In the genomic region with DNA sequence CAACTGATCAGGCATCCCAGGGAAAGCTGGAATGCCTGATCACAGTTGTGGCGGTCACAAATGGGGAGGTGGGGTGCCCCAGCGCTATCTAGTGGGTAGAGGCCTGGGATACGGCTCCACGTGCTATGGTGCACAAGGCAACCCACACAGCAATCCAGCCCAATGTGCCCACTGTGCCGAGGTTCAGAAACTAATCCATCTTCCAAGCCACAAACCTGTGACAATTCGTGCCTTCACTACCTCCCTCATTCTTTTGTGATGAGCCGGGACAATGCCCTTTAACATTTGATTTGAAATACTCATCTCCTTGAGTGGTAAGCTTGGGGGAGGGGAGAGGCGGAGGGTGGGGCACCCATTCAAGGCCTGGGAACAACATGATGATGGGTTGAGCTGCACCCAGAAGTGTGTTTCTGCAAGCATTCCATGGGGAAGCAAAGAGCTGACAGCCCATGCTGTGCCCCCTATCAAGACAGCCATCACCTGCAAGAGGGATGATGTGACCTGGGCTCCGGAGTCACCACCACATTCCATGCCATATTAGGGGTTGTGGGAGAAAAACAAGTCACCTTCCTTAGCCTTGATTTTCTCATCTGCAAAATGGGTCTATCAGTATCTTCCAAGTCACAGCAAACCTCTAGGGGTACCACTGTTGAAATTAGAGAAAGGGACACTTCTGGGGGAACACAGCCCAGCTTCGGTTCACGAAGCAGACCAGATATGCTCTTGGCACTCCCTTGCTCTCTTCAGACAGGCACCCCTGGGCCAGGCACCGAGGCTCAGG, we compare ENCODE assay signal across 17 cellular contexts. TPM values are rescaled to one million over a fixed set of nuclear protein-coding genes. Genes with fewer than 3 reads are reported as not detected.
DNase-seq lines count a peak whose midpoint lies in the region; ATAC-seq, FAIRE-seq and TF ChIP-seq lines count a peak whose summit lies in the region.
"Had no signal": no experiment of that assay in that cellular context is flagged by ENCODE, and none has a peak within 500 bp of the region (broad histone marks: within the 10 kb centered on the region; RNA-seq: fewer than 3 reads in every experiment).

No MANE protein-coding gene starts in this region.

- H3K27me3 Mint-ChIP-seq in immature natural killer cell (ENCODE audit: low read depth in 3 of 3), result peaks cover 23 to 31% (median 24%) of the 10 kb centered on the region in 3 donors

- DNase-seq in left cardiac atrium (peak; percentile 13), Right ventricle myocardium inferior (ENCODE audit: missing footprints) (no peak), RWPE2 (ENCODE audit: low spot score) (no peak), immature natural killer cell (no peak), NCI-H446 (lab: John Stamatoyannopoulos, UW) (no peak), hypothalamus (lab: John Stamatoyannopoulos, UW) (no peak), SW480 (ENCODE audit: low spot score) (no peak), GM12892 (ENCODE audit: insufficient read length) (no peak)
- DNase-seq: activated naive CD4-positive, alpha-beta T cell treated with Interleukin-2 at 50 U/mL for 16 hours; AML-193; head of caudate nucleus; NCI-H1417; NCI-H774; testis had no signal

- no peaks in the 10 kb centered on the region for H3K9me3 ChIP-seq in RWPE2 (ENCODE audit: severe bottlenecking)
- H3K9me3 ChIP-seq: testis had no signal

- peaks cover 9 to 29% (median 11%) of the 10 kb centered on the region in 3 donors for H3K36me3 Mint-ChIP-seq in immature natural killer cell

- TF ChIP-seq POLR2A in GM12892 (IDR thresholded peaks at IDR 0.05; ENCODE audit: low read depth, low read length), result no peak

- no peak for FAIRE-seq in GM12892 (lab: Jason Lieb, UNC)

- H3K27ac Mint-ChIP-seq in immature natural killer cell, result peak overlapping the region in 4 of 6 donors; percentile 42 to 58 (median 56)

- no peak for TF ChIP-seq CTCF in RWPE2 (IDR thresholded peaks at IDR 0.05; ENCODE audit: poor library complexity, severe bottlenecking)

- H3K27me3 ChIP-seq in RWPE2 (ENCODE audit: insufficient read depth, poor library complexity, severe bottlenecking), result no peaks in the 10 kb centered on the region
- H3K27me3 ChIP-seq: testis had no signal

- peak overlapping the region; percentile 88 for H3K27ac ChIP-seq in RWPE2 (ENCODE audit: poor library complexity, severe bottlenecking)
- H3K27ac ChIP-seq: HL-60, testis had no signal

- H3K4me3 Mint-ChIP-seq in immature natural killer cell, result no peak overlapping the region

- H3K4me1 ChIP-seq in RWPE2 (ENCODE audit: insufficient read depth, poor library complexity, severe bottlenecking), result peaks cover 33% of the 10 kb centered on the region

- no peak overlapping the region for H3K4me3 ChIP-seq in RWPE2 (ENCODE audit: severe bottlenecking)
- H3K4me3 ChIP-seq: testis had no signal

- ATAC-seq in left cardiac atrium, result no peak
- no peak for ATAC-seq in Right ventricle myocardium inferior
- ATAC-seq in RWPE2 (ENCODE audit: low read depth), result no peak

- peaks cover 28 to 48% of the 10 kb centered on the region in 2 donors for H3K4me1 Mint-ChIP-seq in immature natural killer cell

- no peaks in the 10 kb centered on the region for H3K9me3 Mint-ChIP-seq in immature natural killer cell

- H3K36me3 ChIP-seq in RWPE2 (ENCODE audit: low read depth), result peaks cover 76% of the 10 kb centered on the region

- intact Hi-C loops in left cardiac atrium (cut with DNase I) (no loop called here), Right ventricle myocardium inferior (cut with DNase I) (no loop called here)

RNA-seq across cellular contexts. Expression of a gene that starts 3.7 kb away (rescaled TPM):
- total RNA-seq in left cardiac atrium (100 to 1,000 TPM; 262 to 270 TPM), Right ventricle myocardium inferior (336 TPM)
- polyA plus RNA-seq in immature natural killer cell, result 100 to 1,000 TPM; 252 to 523 (median 328) TPM
- 194 TPM for polyA plus RNA-seq in GM12892 (2012; ENCODE audit: missing spikeins)

RNA-seq across cellular contexts. Expression of a gene that starts 14.0 kb away (rescaled TPM):
- total RNA-seq in left cardiac atrium (not detected), Right ventricle myocardium inferior (not detected)
- polyA plus RNA-seq in immature natural killer cell, result 1 to 10 TPM in 2 of 3 donors, not detected in 1; 1.1 to 4.0 TPM
- not detected for polyA plus RNA-seq in GM12892 (2012; ENCODE audit: missing spikeins)
- total RNA-seq: lung microvascular endothelial cell, renal cortical epithelial cell had no signal

RNA-seq across cellular contexts. Expression of a gene that starts 20.9 kb away (rescaled TPM):
- total RNA-seq in left cardiac atrium (100 to 1,000 TPM; 266 to 321 TPM), Right ventricle myocardium inferior (239 TPM)
- polyA plus RNA-seq in immature natural killer cell, result 100 to 1,000 TPM in 1 of 3 donors, 10 to 100 TPM in 2; 11.5 to 113 (median 24.2) TPM
- polyA plus RNA-seq in GM12892 (2012; ENCODE audit: missing spikeins), result 376 TPM

RNA-seq across cellular contexts. Expression of a gene that starts 24.9 kb away (rescaled TPM):
- not detected for total RNA-seq in left cardiac atrium
- not detected for total RNA-seq in Right ventricle myocardium inferior
- polyA plus RNA-seq in immature natural killer cell, result not detected
- polyA plus RNA-seq in GM12892 (2012; ENCODE audit: missing spikeins), result not detected
- total RNA-seq: lung microvascular endothelial cell, renal cortical epithelial cell had no signal

RNA-seq across cellular contexts. Expression of a gene that starts 43.7 kb away (rescaled TPM):
- total RNA-seq in left cardiac atrium (not detected), Right ventricle myocardium inferior (not detected)
- 10 to 100 TPM in 1 of 3 donors, 1 to 10 TPM in 2; 3.1 to 11.0 (median 6.8) TPM for polyA plus RNA-seq in immature natural killer cell
- polyA plus RNA-seq in GM12892 (2012; ENCODE audit: missing spikeins), result 0.59 TPM
